8 cellular contexts compared by ENCODE assay signal in genomic region chr19:52269338-52270261, GRCh38. TPM values are rescaled to one million over a fixed set of nuclear protein-coding genes. Genes with fewer than 3 reads are reported as not detected.
DNase-seq lines count a peak whose midpoint lies in the region; FAIRE-seq and TF ChIP-seq lines count a peak whose summit lies in the region.

ZNF766 (plus strand) TSS chr19:52269587; CDS start chr19:52269614, 27 bp downstream.

- TF ChIP-seq CTCF in subcutaneous adipose tissue (IDR thresholded peaks at IDR 0.05; ENCODE audit: low read depth), result no peak

- H4K91ac ChIP-seq in neuronal stem cell (ENCODE audit: low read depth, low read length, poor library complexity), result peak within 1 kb of the TSS; percentile 19

- H3K36me3 ChIP-seq in neuronal stem cell (replicated peaks in 1 of 2; ENCODE audit: control insufficient read depth in 2 of 2, insufficient read depth in 2 of 2, low read length in 2 of 2), result peaks cover 9 to 38% of the 10 kb centered on the region in 2 donors

- peak within 1 kb of the TSS; percentile 98 for H3K18ac ChIP-seq in neuronal stem cell (ENCODE audit: low read length)

- no peak within 1 kb of the TSS for H2BK12ac ChIP-seq in neuronal stem cell (ENCODE audit: low read length)

- H2AFZ ChIP-seq in neuronal stem cell (ENCODE audit: low read length), result peak within 1 kb of the TSS; percentile 92

- peaks cover 6% of the 10 kb centered on the region for H3K79me1 ChIP-seq in neuronal stem cell (ENCODE audit: low read depth, low read length)

- no peak within 1 kb of the TSS for H2BK15ac ChIP-seq in neuronal stem cell (ENCODE audit: low read length)

- peaks cover 0 to 1% of the 10 kb centered on the region in 2 donors for H3K4me1 ChIP-seq in neuronal stem cell (ENCODE audit: control insufficient read depth in 2 of 2, insufficient read depth in 1 of 2, low read depth in 1 of 2, low read length in 2 of 2)

- H3K23ac ChIP-seq in neuronal stem cell (ENCODE audit: low read depth, low read length, poor library complexity), result peak within 1 kb of the TSS; percentile 92

- H3K27me3 ChIP-seq in neuronal stem cell (ENCODE audit: control insufficient read depth in 3 of 3, insufficient read depth in 3 of 3, low read depth in 1 of 3, low read length in 3 of 3), result no peaks in the 10 kb centered on the region

- peak; percentile 95 for DNase-seq in HEK293T (ENCODE audit: extremely low spot score)
- peak; percentile 98 for DNase-seq in MV-4-11 (lab: John Stamatoyannopoulos, UW)
- peak; percentile 91 for DNase-seq in SK-MEL-5 (ENCODE audit: low read depth, low spot score)
- DNase-seq in activated naive CD4-positive, alpha-beta T cell treated with Interleukin-2 at 50 U/mL for 16 hours, result peak; percentile 98
- DNase-seq in frontal cortex (ENCODE audit: low spot score in 2 of 2), result peak; percentile 92 to 97
- peak; percentile 90 for DNase-seq in neuronal stem cell (ENCODE audit: low spot score)

- peak within 1 kb of the TSS; percentile 76 for H3K27ac ChIP-seq in neuronal stem cell (replicated peaks; ENCODE audit: low read length)

- peaks cover 9 to 36% of the 10 kb centered on the region in 2 donors for H3K9me3 ChIP-seq in neuronal stem cell (replicated peaks in 1 of 2; ENCODE audit: control insufficient read depth in 2 of 2, insufficient read depth in 1 of 2, low read depth in 1 of 2, low read length in 2 of 2)

- in situ Hi-C loops in SK-MEL-5 (cut with HindIII; ENCODE audit: low pct_unique_long_range_greater_than_20kb, low sequenced_read_pairs), result no loop called here

- CTCF ChIA-PET in HEK293T (lab: Yijun Ruan, JAX), result no interaction called here

- POLR2A ChIA-PET in HEK293T (lab: Yijun Ruan, JAX), result no interaction called here

- H4K8ac ChIP-seq in neuronal stem cell (ENCODE audit: low read depth, low read length), result no peak within 1 kb of the TSS

- H3K4ac ChIP-seq in neuronal stem cell (ENCODE audit: low read length), result no peak within 1 kb of the TSS

- H3K4me3 ChIP-seq in neuronal stem cell (ENCODE audit: low read length in 2 of 2), result peak within 1 kb of the TSS; percentile 91 to 95

- H2BK120ac ChIP-seq in neuronal stem cell (ENCODE audit: low read depth, low read length), result no peak within 1 kb of the TSS

- WGBS in neuronal stem cell (ENCODE audit: extremely low coverage in 2 of 2, insufficient read length in 2 of 2, insufficient replicate concordance in 1 of 2), 2 donors, result no CpG with 5 or more reads among the region's 70 CpGs

- H3K9ac ChIP-seq in neuronal stem cell (ENCODE audit: low read depth, low read length, poor library complexity), result peak within 1 kb of the TSS; percentile 99

- peak within 1 kb of the TSS; percentile 89 for H2AK5ac ChIP-seq in neuronal stem cell (ENCODE audit: low read depth, low read length)

- FAIRE-seq in G401.6 (lab: Jason Lieb, UNC) (peak; percentile 94), frontal cortex (lab: Jason Lieb, UNC) (peak; percentile 15)

- no peak within 1 kb of the TSS for H2BK5ac ChIP-seq in neuronal stem cell (ENCODE audit: low read length)

- H3K4me2 ChIP-seq in neuronal stem cell (ENCODE audit: insufficient read depth, low read length, poor library complexity, severe bottlenecking), result peak within 1 kb of the TSS; percentile 74

- no peak within 1 kb of the TSS for H3K14ac ChIP-seq in neuronal stem cell (ENCODE audit: low read length)

TF ChIP-seq in HEK293T, 16 proteins besides CTCF, POLR2A, EP300 and RAD21:
- no peak for TF ChIP-seq FOXA1 (IDR thresholded peaks at IDR 0.05)
- TF ChIP-seq ARNT (IDR thresholded peaks at IDR 0.05), result no peak
- no peak for TF ChIP-seq CTBP1 (IDR thresholded peaks at IDR 0.05; ENCODE audit: borderline replicate concordance)
- TF ChIP-seq SP1 (IDR thresholded peaks at IDR 0.05), result peak; percentile 53; the same call in 1 of the 2 replicates
- TF ChIP-seq ELF4 (IDR thresholded peaks at IDR 0.05), result peak; percentile 95
- TF ChIP-seq L3MBTL2 (conservative IDR thresholded peaks at IDR 0.05), result peak; percentile 65; the same call in 1 of the 2 replicates
- TF ChIP-seq TARDBP (IDR thresholded peaks at IDR 0.05), result no peak
- no peak for TF ChIP-seq HDGF (IDR thresholded peaks at IDR 0.05; ENCODE audit: borderline replicate concordance)

RNA-seq across cellular contexts. Expression of gene ZNF766, which starts in this region (rescaled TPM):
- total RNA-seq in SK-MEL-5 (2014; rRNA removed; shearing (Covaris generic)), result 13.3 and 27.5 TPM in 2 replicates
- polyA plus RNA-seq in SK-MEL-5 (2015; cell fraction: cytosol; rRNA removed), result 7.1 and 8.8 TPM in 2 replicates
- polyA plus RNA-seq in SK-MEL-5 (2015; cell fraction: nucleus; rRNA removed), result 4.9 and 8.0 TPM in 2 replicates
- 19.2 TPM for total RNA-seq in frontal cortex
- polyA plus RNA-seq in neuronal stem cell (2013, experiment 1 of 2), result 18.9 TPM
- polyA plus RNA-seq in neuronal stem cell (2013, experiment 2 of 2), result 17.1 TPM
- total RNA-seq in subcutaneous adipose tissue, result 10 to 100 TPM in 3 of 4 donors, 1 to 10 TPM in 1; 7.3 to 13.9 (median 12.0) TPM

Comparison
In these comparisons a context has a peak if more than half of its experiments do, and no peak if none do; other contexts are left out.
1. Peak in every context shown above with its lines: DNase-seq, H3K4me3 ChIP-seq and H3K27ac ChIP-seq.